In genomic region chr11:130099356-130099755, GRCh38 we compare ENCODE assay signal across 20 cellular contexts.
"Had no signal": no experiment of that assay in that cellular context is flagged by ENCODE, and none has a peak within 500 bp of the region (broad histone marks: within the 10 kb centered on the region; RNA-seq: fewer than 3 reads in every experiment).

No MANE protein-coding gene starts in this region.

- H3K4me3 ChIP-seq: adrenal gland, hepatocyte, lower lobe of right lung, psoas muscle, right atrium auricular region, spleen, tibial artery had no signal

- H3K27me3 Mint-ChIP-seq: activated naive CD8-positive, alpha-beta T cell had no signal

- H3K9me3 Mint-ChIP-seq: immature natural killer cell; naive thymus-derived CD4-positive, alpha-beta T cell had no signal

- DNase-seq: activated T-cell treated with anti-CD3 and anti-CD28 coated beads, Interleukin-2, amount 50 U/mL, for 1 hour; adrenal gland; cerebellar nuclear complex; dermis blood vessel endothelial cell; effector CD8-positive, alpha-beta T cell; foreskin melanocyte; glutamatergic neuron; immature natural killer cell; lower lobe of right lung; naive thymus-derived CD4-positive, alpha-beta T cell; psoas muscle; spleen; stimulated activated CD4-positive, alpha-beta T cell treated with anti-CD3 and anti-CD28 coated beads, Interleukin-4, amount 100 ng/mL, for 1 hour; stimulated activated naive CD8-positive, alpha-beta T cell treated with anti-CD3 and anti-CD28 coated beads, Interleukin-15, Interleukin-2, amounts not matched to agents 100 U/mL and 50 U/mL, for 24 hours; tibial artery had no signal

- H3K27me3 ChIP-seq: adrenal gland, hepatocyte, right atrium auricular region, spleen, tibial artery had no signal

- H3K36me3 ChIP-seq: adrenal gland, lower lobe of right lung, right atrium auricular region, spleen, tibial artery had no signal

- H3K4me2 ChIP-seq: hepatocyte had no signal

- H3K27ac Mint-ChIP-seq: activated naive CD8-positive, alpha-beta T cell had no signal

- H3K9me3 ChIP-seq: lower lobe of right lung, psoas muscle, right atrium auricular region, spleen, tibial artery had no signal

- H3K4me3 Mint-ChIP-seq: activated naive CD8-positive, alpha-beta T cell; immature natural killer cell; naive thymus-derived CD4-positive, alpha-beta T cell had no signal

- H2AFZ ChIP-seq: hepatocyte had no signal

- H3K36me3 Mint-ChIP-seq: activated naive CD8-positive, alpha-beta T cell; immature natural killer cell; naive thymus-derived CD4-positive, alpha-beta T cell had no signal

- H3K27ac ChIP-seq: adrenal gland, hepatocyte, lower lobe of right lung, psoas muscle, right atrium auricular region, spleen, tibial artery had no signal

- ATAC-seq: activated CD4-positive, CD25-positive, alpha-beta regulatory T cell treated with anti-CD3 and anti-CD28 coated beads, Interleukin-2, amount 50 U/mL, for 24 hours; left lobe of liver; lower lobe of right lung; naive thymus-derived CD4-positive, alpha-beta T cell; psoas muscle; stimulated activated naive CD8-positive, alpha-beta T cell treated with anti-CD3 and anti-CD28 coated beads, Interleukin-15, Interleukin-2, amounts not matched to agents 100 U/mL and 50 U/mL, for 24 hours had no signal
